In the genomic region with DNA sequence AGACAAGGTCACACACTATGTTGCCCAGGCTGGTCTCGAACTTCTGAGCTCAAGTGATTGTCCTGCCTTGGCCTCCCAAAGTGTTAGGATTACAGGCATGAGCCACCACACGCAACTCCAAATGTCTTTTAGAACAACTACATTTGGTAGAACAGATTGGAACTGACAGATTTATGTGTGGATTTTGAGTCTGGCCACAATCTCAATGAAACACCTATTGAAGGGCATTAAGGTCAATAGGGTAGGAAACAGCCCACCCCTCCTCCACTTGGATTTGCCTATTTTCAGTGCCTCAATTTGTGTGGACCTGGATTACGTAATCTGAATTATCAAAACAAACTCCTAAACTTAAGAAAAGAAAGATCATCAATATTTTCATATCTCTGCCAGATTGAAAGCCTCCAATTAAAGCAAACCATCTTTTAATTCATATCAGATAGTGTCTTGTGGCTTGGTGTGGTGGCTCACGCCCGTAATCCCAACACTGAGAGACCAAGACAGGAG, we compare ENCODE assay signal across 9 cellular contexts. TPM values are rescaled to one million over a fixed set of nuclear protein-coding genes. Genes with fewer than 3 reads are reported as not detected.
"Had no signal": no experiment of that assay in that cellular context is flagged by ENCODE, and none has a peak within 500 bp of the region (broad histone marks: within the 10 kb centered on the region; RNA-seq: fewer than 3 reads in every experiment).

No MANE protein-coding gene starts in this region.

- H3K4me1 ChIP-seq: HAP-1 had no signal

- ATAC-seq: GM23338, HCT116 had no signal

- H3K4me3 ChIP-seq: GM23338, HAP-1 had no signal

- H3K27ac ChIP-seq: HL-60 had no signal

- DNase-seq: H7, HFFc6, KG1 had no signal

- H3K4me2 ChIP-seq: GM23338 had no signal

- H2AFZ ChIP-seq: GM23338 had no signal

- H3K9me3 ChIP-seq: HAP-1 had no signal

- H3K36me3 ChIP-seq: HAP-1 had no signal

RNA-seq across cellular contexts. Expression of a gene that starts 29.2 kb away (rescaled TPM):
- total RNA-seq: GM23338, H7, HFFc6, HT1080 had no signal
- polyA plus RNA-seq: IgD-negative memory B cell had no signal
